In genomic region chr17:35766903-35767510, GRCh38 we compare ENCODE assay signal across 9 cellular contexts. TPM values are rescaled to one million over a fixed set of nuclear protein-coding genes. Genes with fewer than 3 reads are reported as not detected.
DNase-seq lines count a peak whose midpoint lies in the region; ATAC-seq and TF ChIP-seq lines count a peak whose summit lies in the region.
"Had no signal": no experiment of that assay in that cellular context is flagged by ENCODE, and none has a peak within 500 bp of the region (broad histone marks: within the 10 kb centered on the region; RNA-seq: fewer than 3 reads in every experiment).

No MANE protein-coding gene starts in this region.

- H3K9me3 ChIP-seq in uterus, result no peaks in the 10 kb centered on the region

- CTCF ChIA-PET in activated CD8-positive, alpha-beta T cell treated with anti-CD3 and anti-CD28 coated beads, Interleukin-2, amount 10 ng/mL, durations not matched to agents 7 days and 5 days (lab: Charles Lee), result interaction anchor here (0.6 to 11.6 kb wide), 11 partner anchors 9 to 1033 kb away, joined by 3 to 415 read pairs (median 3); partner anchors contain the start of genes MMP28 and TAF15

- H3K27ac ChIP-seq in uterus, result no peak overlapping the region

- DNase-seq in NCI-H2029 treated with DMSO at 0.1 percent for 48 hours (lab: John Stamatoyannopoulos, UW) (peak; percentile 4), NCI-H2029 (lab: John Stamatoyannopoulos, UW) (no peak), Kasumi-1 (lab: John Stamatoyannopoulos, UW) (peak; percentile 71 to 82), iris pigment epithelial cell (ENCODE audit: low read depth) (peak; percentile 50), uterus (no peak), KG1 (lab: John Stamatoyannopoulos, UW) (no peak)
- peak; percentile 52 for DNase-seq in activated CD8-positive, alpha-beta T cell treated with anti-CD3 and anti-CD28 coated beads, Interleukin-2, amount 10 ng/mL, durations not matched to agents 7 days and 5 days
- DNase-seq in activated naive CD8-positive, alpha-beta T cell treated with anti-CD3 and anti-CD28 coated beads, Interleukin-2, amount 50 U/mL, for 24 hours, result no peak

- peak; percentile 40 to 45 (median 42) for TF ChIP-seq CTCF in uterus (IDR thresholded peaks at IDR 0.05)

- H3K4me1 ChIP-seq in uterus, result no peaks in the 10 kb centered on the region

- H3K27me3 ChIP-seq in uterus, result no peaks in the 10 kb centered on the region

- peaks cover 17% of the 10 kb centered on the region for H3K4me1 Mint-ChIP-seq in activated CD8-positive, alpha-beta T cell treated with anti-CD3 and anti-CD28 coated beads, Interleukin-2, amount 10 ng/mL, durations not matched to agents 7 days and 5 days (ENCODE audit: low read depth)
- peaks cover 12% of the 10 kb centered on the region for H3K4me1 Mint-ChIP-seq in activated naive CD8-positive, alpha-beta T cell treated with anti-CD3 and anti-CD28 coated beads, Interleukin-2, amount 50 U/mL, for 24 hours

- ATAC-seq in activated CD8-positive, alpha-beta T cell treated with anti-CD3 and anti-CD28 coated beads, Interleukin-2, amount 10 ng/mL, durations not matched to agents 7 days and 5 days, result no peak
- no peak for ATAC-seq in activated naive CD8-positive, alpha-beta T cell treated with anti-CD3 and anti-CD28 coated beads, Interleukin-2, amount 50 U/mL, for 24 hours
- ATAC-seq: naive thymus-derived CD4-positive, alpha-beta T cell had no signal

- no peak overlapping the region for H3K4me3 Mint-ChIP-seq in activated CD8-positive, alpha-beta T cell treated with anti-CD3 and anti-CD28 coated beads, Interleukin-2, amount 10 ng/mL, durations not matched to agents 7 days and 5 days
- H3K4me3 Mint-ChIP-seq in activated naive CD8-positive, alpha-beta T cell treated with anti-CD3 and anti-CD28 coated beads, Interleukin-2, amount 50 U/mL, for 24 hours, result no peak overlapping the region

- no peaks in the 10 kb centered on the region for H3K9me3 Mint-ChIP-seq in activated CD8-positive, alpha-beta T cell treated with anti-CD3 and anti-CD28 coated beads, Interleukin-2, amount 10 ng/mL, durations not matched to agents 7 days and 5 days (ENCODE audit: insufficient read depth)
- H3K9me3 Mint-ChIP-seq in activated naive CD8-positive, alpha-beta T cell treated with anti-CD3 and anti-CD28 coated beads, Interleukin-2, amount 50 U/mL, for 24 hours, result no peaks in the 10 kb centered on the region
- H3K9me3 Mint-ChIP-seq: naive thymus-derived CD4-positive, alpha-beta T cell had no signal

- no peak overlapping the region for H3K27ac Mint-ChIP-seq in activated CD8-positive, alpha-beta T cell treated with anti-CD3 and anti-CD28 coated beads, Interleukin-2, amount 10 ng/mL, durations not matched to agents 7 days and 5 days
- no peak overlapping the region for H3K27ac Mint-ChIP-seq in activated naive CD8-positive, alpha-beta T cell treated with anti-CD3 and anti-CD28 coated beads, Interleukin-2, amount 50 U/mL, for 24 hours
- H3K27ac Mint-ChIP-seq: naive thymus-derived CD4-positive, alpha-beta T cell had no signal

- H3K4me3 ChIP-seq in uterus, result no peak overlapping the region

- no peaks in the 10 kb centered on the region for H3K27me3 Mint-ChIP-seq in activated CD8-positive, alpha-beta T cell treated with anti-CD3 and anti-CD28 coated beads, Interleukin-2, amount 10 ng/mL, durations not matched to agents 7 days and 5 days (ENCODE audit: low read depth)
- peaks cover 3% of the 10 kb centered on the region for H3K27me3 Mint-ChIP-seq in activated naive CD8-positive, alpha-beta T cell treated with anti-CD3 and anti-CD28 coated beads, Interleukin-2, amount 50 U/mL, for 24 hours

- intact Hi-C loops in uterus (cut with DNase I; ENCODE audit: low total_unique reads), result loop anchor here (5.0 kb wide), 1 partner anchor 40 kb away; the partner anchor contains the start of gene TAF15

- TF ChIP-seq POLR2A in uterus (IDR thresholded peaks at IDR 0.05), result no peak

- POLR2A ChIA-PET in activated CD8-positive, alpha-beta T cell treated with anti-CD3 and anti-CD28 coated beads, Interleukin-2, amount 10 ng/mL, durations not matched to agents 7 days and 5 days (lab: Charles Lee), result interaction anchor here (0.9 kb wide), 1 partner anchor 42 kb away, joined by 3 read pairs; the partner anchor contains the start of gene TAF15

- no peaks in the 10 kb centered on the region for H3K36me3 ChIP-seq in uterus

- H3K36me3 Mint-ChIP-seq in activated CD8-positive, alpha-beta T cell treated with anti-CD3 and anti-CD28 coated beads, Interleukin-2, amount 10 ng/mL, durations not matched to agents 7 days and 5 days (ENCODE audit: low read depth), result no peaks in the 10 kb centered on the region
- H3K36me3 Mint-ChIP-seq in activated naive CD8-positive, alpha-beta T cell treated with anti-CD3 and anti-CD28 coated beads, Interleukin-2, amount 50 U/mL, for 24 hours (ENCODE audit: low read depth), result no peaks in the 10 kb centered on the region
- H3K36me3 Mint-ChIP-seq: naive thymus-derived CD4-positive, alpha-beta T cell had no signal

RNA-seq across cellular contexts. Expression of gene C17orf50, which starts 6.3 kb away (rescaled TPM):
- not detected for total RNA-seq in activated CD8-positive, alpha-beta T cell treated with anti-CD3 and anti-CD28 coated beads, Interleukin-2, amount 10 ng/mL, durations not matched to agents 7 days and 5 days
- not detected for total RNA-seq in uterus
- total RNA-seq: naive thymus-derived CD4-positive, alpha-beta T cell had no signal

RNA-seq across cellular contexts. Expression of gene GAS2L2, which starts 14.0 kb away (rescaled TPM):
- total RNA-seq in activated CD8-positive, alpha-beta T cell treated with anti-CD3 and anti-CD28 coated beads, Interleukin-2, amount 10 ng/mL, durations not matched to agents 7 days and 5 days, result not detected
- total RNA-seq in uterus, result under 1 TPM in 1 of 4 donors, not detected in 3; 0.69 TPM

RNA-seq across cellular contexts. Expression of gene MMP28, which starts 28.4 kb away (rescaled TPM):
- total RNA-seq in activated CD8-positive, alpha-beta T cell treated with anti-CD3 and anti-CD28 coated beads, Interleukin-2, amount 10 ng/mL, durations not matched to agents 7 days and 5 days, result not detected
- total RNA-seq in uterus, result 10 to 100 TPM in 3 of 4 donors, 1 to 10 TPM in 1; 2.9 to 58.4 (median 11.0) TPM

RNA-seq across cellular contexts. Expression of gene RASL10B, which starts 35.6 kb away (rescaled TPM):
- total RNA-seq in activated CD8-positive, alpha-beta T cell treated with anti-CD3 and anti-CD28 coated beads, Interleukin-2, amount 10 ng/mL, durations not matched to agents 7 days and 5 days, result under 1 TPM in 1 of 2 experiments, not detected in 1; 0.10 TPM
- 1 to 10 TPM in 3 of 4 donors, under 1 TPM in 1; 0.77 to 5.6 (median 3.3) TPM for total RNA-seq in uterus

RNA-seq across cellular contexts. Expression of gene TAF15, which starts 42.3 kb away (rescaled TPM):
- total RNA-seq in activated CD8-positive, alpha-beta T cell treated with anti-CD3 and anti-CD28 coated beads, Interleukin-2, amount 10 ng/mL, durations not matched to agents 7 days and 5 days, result 100 to 1,000 TPM; 336 to 341 TPM
- total RNA-seq in uterus, result 100 to 1,000 TPM in 3 of 4 donors, 10 to 100 TPM in 1; 68.5 to 167 (median 113) TPM

Comparison
In these comparisons a context has a peak if more than half of its experiments do, and no peak if none do; other contexts are left out.
1. DNase-seq: peak in NCI-H2029 treated with DMSO at 0.1 percent for 48 hours (single experiment), Kasumi-1 (2 of 2), activated CD8-positive, alpha-beta T cell treated with anti-CD3 and anti-CD28 coated beads, Interleukin-2, amount 10 ng/mL, durations not matched to agents 7 days and 5 days (single experiment) and iris pigment epithelial cell (single experiment); none in NCI-H2029 (single experiment), uterus (0 of 2), KG1 (single experiment) and activated naive CD8-positive, alpha-beta T cell treated with anti-CD3 and anti-CD28 coated beads, Interleukin-2, amount 50 U/mL, for 24 hours (single experiment).